ENCODE assay signal across 25 cellular contexts in the genomic region with DNA sequence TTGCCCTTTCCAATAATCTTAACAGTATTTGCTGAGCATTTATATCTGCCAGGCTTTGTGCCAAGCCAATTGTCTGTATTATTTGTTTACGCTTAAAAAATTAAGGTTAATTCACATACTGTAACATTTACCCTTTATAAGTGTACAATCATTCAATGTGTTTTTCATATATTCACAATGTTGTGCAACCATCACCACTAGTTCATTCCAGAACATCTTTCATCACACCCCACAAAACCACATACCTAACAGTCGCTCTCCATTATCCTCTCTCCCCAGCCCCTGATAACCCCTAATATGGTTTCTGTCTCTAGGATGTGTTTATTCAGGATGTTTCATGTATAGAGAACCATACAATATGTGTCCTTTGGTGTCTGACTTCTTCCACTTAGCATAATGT.
A peak's percentile ranks its signal among the peaks of the same experiment; 100 is the strongest.
DNase-seq lines count a peak whose midpoint lies in the region; ATAC-seq and TF ChIP-seq lines count a peak whose summit lies in the region.
"Had no signal": no experiment of that assay in that cellular context is flagged by ENCODE, and none has a peak within 500 bp of the region (broad histone marks: within the 10 kb centered on the region; RNA-seq: fewer than 3 reads in every experiment).

No MANE protein-coding gene starts in this region.

- CTCF ChIA-PET in activated CD8-positive, alpha-beta memory T cell treated with anti-CD3 and anti-CD28 coated beads, Interleukin-2, amount 10 ng/mL, durations not matched to agents 7 days and 5 days (lab: Charles Lee), result no interaction called here

- H3K9me3 ChIP-seq in GM23248 (ENCODE audit: low read depth) (no peaks in the 10 kb centered on the region), neural progenitor cell (ENCODE audit: low read depth) (no peaks in the 10 kb centered on the region), esophagus muscularis mucosa (no peaks in the 10 kb centered on the region)
- H3K9me3 ChIP-seq: BE2C, HAP-1 had no signal

- no peaks in the 10 kb centered on the region for H4K20me1 ChIP-seq in GM23248 (ENCODE audit: insufficient read depth)
- peaks cover 5% of the 10 kb centered on the region for H4K20me1 ChIP-seq in neural progenitor cell (ENCODE audit: low read depth)

- TF ChIP-seq EP300 in esophagus muscularis mucosa (IDR thresholded peaks at IDR 0.05), result no peak

- in situ Hi-C loops in GM23248 (cut with MboI), result no loop called here

- H3K4me2 ChIP-seq in GM23248 (ENCODE audit: unreplicated experiment), result no peak overlapping the region
- H3K4me2 ChIP-seq in neural progenitor cell, result no peak overlapping the region
- H3K4me2 ChIP-seq: KMS-11 had no signal

- H3K79me2 ChIP-seq in GM23248 (ENCODE audit: insufficient read depth) (no peaks in the 10 kb centered on the region), neural progenitor cell (ENCODE audit: low read depth) (no peaks in the 10 kb centered on the region)

- H3K27ac ChIP-seq in GM23248 (no peak overlapping the region), neural progenitor cell (no peak overlapping the region), esophagus muscularis mucosa (replicated peaks in 1 of 4) (no peak overlapping the region)
- H3K27ac ChIP-seq: KMS-11 had no signal

- no peak overlapping the region for H3K27ac Mint-ChIP-seq in neural progenitor cell
- H3K27ac Mint-ChIP-seq in activated CD8-positive, alpha-beta memory T cell treated with anti-CD3 and anti-CD28 coated beads, Interleukin-2, amount 10 ng/mL, durations not matched to agents 7 days and 5 days, result no peak overlapping the region
- H3K27ac Mint-ChIP-seq: CD8-positive, alpha-beta memory T cell; HFFc6 had no signal

- no peaks in the 10 kb centered on the region for H3K36me3 ChIP-seq in GM23248 (ENCODE audit: low read depth)
- H3K36me3 ChIP-seq in neural progenitor cell, result no peaks in the 10 kb centered on the region
- no peaks in the 10 kb centered on the region for H3K36me3 ChIP-seq in esophagus muscularis mucosa
- H3K36me3 ChIP-seq: BE2C, HAP-1 had no signal

- DNase-seq in AML-193 (lab: John Stamatoyannopoulos, UW), result peak; percentile 40 to 45
- peak; percentile 39 for DNase-seq in GM23248
- peak; percentile 72 for DNase-seq in MV-4-11 (lab: John Stamatoyannopoulos, UW)
- peak; percentile 3 for DNase-seq in amniotic epithelial cell (ENCODE audit: low read depth)
- DNase-seq in neural progenitor cell (ENCODE audit: low spot score), result no peak
- DNase-seq in esophagus muscularis mucosa (ENCODE audit: extremely low spot score), result no peak
- no peak for DNase-seq in activated CD8-positive, alpha-beta memory T cell treated with anti-CD3 and anti-CD28 coated beads, Interleukin-2, amount 10 ng/mL, durations not matched to agents 7 days and 5 days
- DNase-seq in KG1 (lab: John Stamatoyannopoulos, UW), result no peak
- DNase-seq: BE2C; CD8-positive, alpha-beta memory T cell; DMS 273 treated with DMSO at 0.1 percent for 48 hours; DMS79; EL; GDM1; GOT3; HFFc6; NCI-H2029; NCI-H2227 treated with DMSO at 0.1 percent for 48 hours; NCI-H526 treated with DMSO at 0.1 percent for 48 hours; Right ventricle myocardium superior; RPMI8226 had no signal

- TF ChIP-seq CTCF in neural progenitor cell (IDR thresholded peaks at IDR 0.05) (no peak), esophagus muscularis mucosa (IDR thresholded peaks at IDR 0.05) (no peak)

- H3K27me3 ChIP-seq in GM23248 (replicated peaks; ENCODE audit: insufficient read depth) (no peaks in the 10 kb centered on the region), neural progenitor cell (peaks cover 32% of the 10 kb centered on the region), esophagus muscularis mucosa (peaks cover 0 to 32% (median 0%) of the 10 kb centered on the region in 4 donors)
- H3K27me3 ChIP-seq: BE2C had no signal

- 0 out of 2 replicates have a peak, but pooled peaks cover 4% of the 10 kb centered on the region for H3F3A ChIP-seq in GM23248 (ENCODE audit: insufficient read depth)
- peaks cover 33% of the 10 kb centered on the region for H3F3A ChIP-seq in neural progenitor cell (ENCODE audit: low read depth)

- H2AFZ ChIP-seq in GM23248 (no peak overlapping the region), neural progenitor cell (replicated peaks) (no peak overlapping the region)

- peaks cover 56% of the 10 kb centered on the region for H3K4me1 Mint-ChIP-seq in neural progenitor cell
- H3K4me1 Mint-ChIP-seq in activated CD8-positive, alpha-beta memory T cell treated with anti-CD3 and anti-CD28 coated beads, Interleukin-2, amount 10 ng/mL, durations not matched to agents 7 days and 5 days, result no peaks in the 10 kb centered on the region
- H3K4me1 Mint-ChIP-seq: CD8-positive, alpha-beta memory T cell had no signal

- no peak overlapping the region for H3K4me3 ChIP-seq in GM23248
- no peak overlapping the region for H3K4me3 ChIP-seq in neural progenitor cell
- H3K4me3 ChIP-seq in esophagus muscularis mucosa, result no peak overlapping the region
- H3K4me3 ChIP-seq: HAP-1 had no signal

- no peak for ATAC-seq in activated CD8-positive, alpha-beta memory T cell treated with anti-CD3 and anti-CD28 coated beads, Interleukin-2, amount 10 ng/mL, durations not matched to agents 7 days and 5 days
- ATAC-seq: PC-3 had no signal

- no peak overlapping the region for H3K4me3 Mint-ChIP-seq in neural progenitor cell
- no peak overlapping the region for H3K4me3 Mint-ChIP-seq in activated CD8-positive, alpha-beta memory T cell treated with anti-CD3 and anti-CD28 coated beads, Interleukin-2, amount 10 ng/mL, durations not matched to agents 7 days and 5 days
- H3K4me3 Mint-ChIP-seq: CD14-positive monocyte; CD8-positive, alpha-beta memory T cell; HFFc6 had no signal

- no peaks in the 10 kb centered on the region for H3K9me2 ChIP-seq in GM23248 (ENCODE audit: insufficient read depth)

- peaks cover 7% of the 10 kb centered on the region for H3K9me3 Mint-ChIP-seq in neural progenitor cell
- no peaks in the 10 kb centered on the region for H3K9me3 Mint-ChIP-seq in activated CD8-positive, alpha-beta memory T cell treated with anti-CD3 and anti-CD28 coated beads, Interleukin-2, amount 10 ng/mL, durations not matched to agents 7 days and 5 days (ENCODE audit: low read depth)

- H3K36me3 Mint-ChIP-seq in neural progenitor cell, result no peaks in the 10 kb centered on the region
- H3K36me3 Mint-ChIP-seq in activated CD8-positive, alpha-beta memory T cell treated with anti-CD3 and anti-CD28 coated beads, Interleukin-2, amount 10 ng/mL, durations not matched to agents 7 days and 5 days, result no peaks in the 10 kb centered on the region
- H3K36me3 Mint-ChIP-seq: CD14-positive monocyte had no signal

- H3K9ac ChIP-seq in GM23248 (no peak overlapping the region), neural progenitor cell (no peak overlapping the region)
- H3K9ac ChIP-seq: KMS-11 had no signal

- H3K4me1 ChIP-seq in GM23248 (ENCODE audit: insufficient read depth), result peaks cover 12% of the 10 kb centered on the region
- H3K4me1 ChIP-seq in neural progenitor cell, result peaks cover 36% of the 10 kb centered on the region
- no peaks in the 10 kb centered on the region for H3K4me1 ChIP-seq in esophagus muscularis mucosa
- H3K4me1 ChIP-seq: BE2C had no signal

- 57 to 67% methylated on average over 2 of the region's 2 CpGs for WGBS in GM23248 (ENCODE audit: low coverage in 1 of 2, low lambda C conversion rate in 2 of 2, missing lambda C conversion rate in 2 of 2), 2 experiments
- 92% methylated on average over 2 of the region's 2 CpGs for WGBS in esophagus muscularis mucosa

- intact Hi-C loops in esophagus muscularis mucosa (cut with DNase I), result no loop called here

- H3K27me3 Mint-ChIP-seq in neural progenitor cell (ENCODE audit: insufficient read depth, low read depth), result peaks cover 8% of the 10 kb centered on the region
- peaks cover 21% of the 10 kb centered on the region for H3K27me3 Mint-ChIP-seq in activated CD8-positive, alpha-beta memory T cell treated with anti-CD3 and anti-CD28 coated beads, Interleukin-2, amount 10 ng/mL, durations not matched to agents 7 days and 5 days

- no peak for TF ChIP-seq POLR2A in esophagus muscularis mucosa (IDR thresholded peaks at IDR 0.05; ENCODE audit: low read depth)

Comparison
In these comparisons a context has a peak if more than half of its experiments do, and no peak if none do; other contexts are left out.
1. DNase-seq: peak in AML-193 (2 of 2), GM23248 (single experiment), MV-4-11 (single experiment) and amniotic epithelial cell (single experiment); none in neural progenitor cell (single experiment), esophagus muscularis mucosa (single experiment), activated CD8-positive, alpha-beta memory T cell treated with anti-CD3 and anti-CD28 coated beads, Interleukin-2, amount 10 ng/mL, durations not matched to agents 7 days and 5 days (single experiment) and KG1 (single experiment).